Comparison of ENCODE assay signal across 26 cellular contexts in the genomic region with DNA sequence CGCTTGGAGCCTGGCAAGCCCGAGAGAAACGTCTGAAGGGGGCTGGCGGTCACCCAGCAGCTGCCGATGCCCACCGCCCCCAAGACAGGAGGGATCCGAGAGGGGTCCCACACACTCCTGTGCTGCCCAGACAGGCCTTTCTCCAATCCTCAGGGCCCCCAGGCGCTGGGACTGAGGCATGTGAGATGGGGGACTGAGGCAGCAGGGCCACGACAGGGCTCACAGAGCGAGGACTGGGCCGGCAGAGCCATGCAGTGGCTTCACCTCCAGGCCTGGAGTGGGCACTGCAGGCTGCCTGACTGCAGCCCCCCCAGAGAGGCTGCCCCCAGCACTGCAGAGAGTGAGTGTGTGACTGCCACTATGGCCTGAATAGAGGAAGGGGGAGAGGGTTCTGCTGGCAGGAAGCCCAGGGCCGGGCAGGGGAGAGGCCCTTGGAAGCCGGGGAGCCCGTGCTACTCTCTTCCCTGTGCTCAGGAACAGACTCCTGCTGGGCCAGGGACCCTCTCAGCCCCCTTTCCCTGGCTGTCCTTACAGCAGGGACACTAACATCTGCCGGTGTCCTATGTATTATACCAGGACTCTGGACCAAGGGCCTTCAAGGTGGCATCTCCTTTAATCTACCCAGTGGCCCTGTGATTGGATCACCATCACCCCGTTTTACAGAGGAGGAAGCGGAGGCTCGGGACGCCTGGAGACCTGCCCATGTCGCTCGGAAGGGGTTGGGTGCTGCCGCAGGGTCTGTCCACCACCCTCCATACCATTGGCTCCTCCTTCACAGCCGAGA. TPM values are rescaled to one million over a fixed set of nuclear protein-coding genes. Genes with fewer than 3 reads are reported as not detected.
"Had no signal": no experiment of that assay in that cellular context is flagged by ENCODE, and none has a peak within 500 bp of the region (broad histone marks: within the 10 kb centered on the region; RNA-seq: fewer than 3 reads in every experiment).

No MANE protein-coding gene starts in this region.

- ATAC-seq: activated naive CD8-positive, alpha-beta T cell treated with anti-CD3 and anti-CD28 coated beads, Interleukin-2, amount 50 U/mL, for 24 hours; activated T-helper 17 cell treated with anti-CD3 and anti-CD28 coated beads, Interleukin-2, amount 50 U/mL, for 72 hours; heart left ventricle; left colon; T-cell had no signal

- H3K27me3 ChIP-seq: breast epithelium, heart left ventricle, right atrium auricular region, upper lobe of left lung had no signal

- H3K36me3 ChIP-seq: breast epithelium, heart left ventricle, right atrium auricular region, upper lobe of left lung had no signal

- H3K9me3 Mint-ChIP-seq: activated naive CD8-positive, alpha-beta T cell treated with anti-CD3 and anti-CD28 coated beads, Interleukin-2, amount 50 U/mL, for 24 hours; activated T-helper 17 cell treated with anti-CD3 and anti-CD28 coated beads, Interleukin-2, amount 50 U/mL, for 72 hours; endodermal cell; naive B cell; stimulated activated naive CD8-positive, alpha-beta T cell treated with anti-CD3 and anti-CD28 coated beads, Interleukin-15, Interleukin-2, amounts not matched to agents 100 ng/mL and 50 ng/mL, for 24 hours; T-cell had no signal

- H3K4me1 ChIP-seq: upper lobe of left lung had no signal

- H3K27me3 Mint-ChIP-seq: activated naive CD8-positive, alpha-beta T cell treated with anti-CD3 and anti-CD28 coated beads, Interleukin-2, amount 50 U/mL, for 24 hours; stimulated activated naive CD8-positive, alpha-beta T cell treated with anti-CD3 and anti-CD28 coated beads, Interleukin-15, Interleukin-2, amounts not matched to agents 100 ng/mL and 50 ng/mL, for 24 hours had no signal

- H3K36me3 Mint-ChIP-seq: naive B cell, T-cell had no signal

- FAIRE-seq: frontal cortex, small intestine had no signal

- H3K27ac ChIP-seq: heart left ventricle, right atrium auricular region, upper lobe of left lung had no signal

- H3K4me3 Mint-ChIP-seq: activated naive CD8-positive, alpha-beta T cell treated with anti-CD3 and anti-CD28 coated beads, Interleukin-2, amount 50 U/mL, for 24 hours; activated T-helper 17 cell treated with anti-CD3 and anti-CD28 coated beads, Interleukin-2, amount 50 U/mL, for 72 hours; endodermal cell; stimulated activated naive CD8-positive, alpha-beta T cell treated with anti-CD3 and anti-CD28 coated beads, Interleukin-15, Interleukin-2, amounts not matched to agents 100 ng/mL and 50 ng/mL, for 24 hours; T-cell had no signal

- H3K27ac Mint-ChIP-seq: activated naive CD8-positive, alpha-beta T cell treated with anti-CD3 and anti-CD28 coated beads, Interleukin-2, amount 50 U/mL, for 24 hours; activated T-helper 17 cell treated with anti-CD3 and anti-CD28 coated beads, Interleukin-2, amount 50 U/mL, for 72 hours; endodermal cell; progenitor cell of endocrine pancreas; stimulated activated naive CD8-positive, alpha-beta T cell treated with anti-CD3 and anti-CD28 coated beads, Interleukin-15, Interleukin-2, amounts not matched to agents 100 ng/mL and 50 ng/mL, for 24 hours; T-cell had no signal

- H3K4me1 Mint-ChIP-seq: activated naive CD8-positive, alpha-beta T cell treated with anti-CD3 and anti-CD28 coated beads, Interleukin-2, amount 50 U/mL, for 24 hours; activated T-helper 17 cell treated with anti-CD3 and anti-CD28 coated beads, Interleukin-2, amount 50 U/mL, for 72 hours; endodermal cell; T-cell had no signal

- H3K4me3 ChIP-seq: breast epithelium, heart left ventricle, lung, right atrium auricular region, upper lobe of left lung had no signal

- DNase-seq: activated CD4-positive, alpha-beta T cell treated with anti-CD3 and anti-CD28 coated beads for 1 hour; activated CD4-positive, alpha-beta T cell treated with anti-CD3 and anti-CD28 coated beads, Interleukin-2, amount 50 U/mL, for 48 hours; activated naive CD4-positive, alpha-beta T cell treated with Interleukin-2 at 50 U/mL for 16 hours; activated naive CD8-positive, alpha-beta T cell treated with anti-CD3 and anti-CD28 coated beads, Interleukin-2, amount 50 U/mL, for 24 hours; aorta; cerebellar nuclear complex; endodermal cell; left colon; naive B cell; small intestine; stimulated activated CD4-positive, alpha-beta T cell treated with anti-CD3 and anti-CD28 coated beads, Interleukin-4, amount 100 ng/mL, for 4 hours; stimulated activated CD8-positive, alpha-beta memory T cell treated with anti-CD3 and anti-CD28 coated beads, Interleukin-4, amount 100 ng/mL, for 48 hours; T-cell; T1000 had no signal

- H3K9me3 ChIP-seq: breast epithelium, heart left ventricle, right atrium auricular region, upper lobe of left lung had no signal

RNA-seq across cellular contexts. Expression of gene TAS1R1, which starts 43.5 kb away (rescaled TPM):
- total RNA-seq: activated T-helper 17 cell treated with anti-CD3 and anti-CD28 coated beads, Interleukin-2, amount 50 U/mL, for 72 hours; aorta; dermis microvascular lymphatic vessel endothelial cell; epithelial cell of proximal tubule; frontal cortex; heart left ventricle; progenitor cell of endocrine pancreas; right atrium auricular region; T-cell; temporal lobe had no signal
- polyA plus RNA-seq: heart left ventricle had no signal
